ENCODE assay signal across 24 cellular contexts in genomic region chr21:41228492-41228891, GRCh38.
"Had no signal": no experiment of that assay in that cellular context is flagged by ENCODE, and none has a peak within 500 bp of the region (broad histone marks: within the 10 kb centered on the region; RNA-seq: fewer than 3 reads in every experiment).

No MANE protein-coding gene starts in this region.

- H3K27ac Mint-ChIP-seq: activated naive CD4-positive, alpha-beta T cell treated with anti-CD3 and anti-CD28 coated beads for 36 hours; immature natural killer cell; nephron; stimulated activated effector memory CD8-positive, alpha-beta T cell treated with anti-CD3 and anti-CD28 coated beads, Interleukin-12 subunit alpha, Interleukin-12 subunit beta, amount 100 ng/mL, for 72 hours had no signal

- H3K4me1 ChIP-seq: esophagus squamous epithelium, parathyroid adenoma, sigmoid colon, upper lobe of right lung had no signal

- H3K36me3 ChIP-seq: brain microvascular endothelial cell, upper lobe of right lung had no signal

- DNase-seq: activated CD4-positive, alpha-beta T cell treated with anti-CD3 and anti-CD28 coated beads, Interleukin-2, amount 50 U/mL, for 1 hour; activated CD8-positive, alpha-beta memory T cell treated with anti-CD3 and anti-CD28 coated beads, Interleukin-2, amount 50 U/mL, for 4 hours; activated T-cell treated with anti-CD3 and anti-CD28 coated beads, Interleukin-2, amount 50 U/mL, for 4 hours; aorta; brain microvascular endothelial cell; cortex of kidney; effector CD8-positive, alpha-beta T cell; esophagus squamous epithelium; heart right ventricle; immature natural killer cell; kidney glomerular epithelial cell; left ventricle myocardium inferior; mammary epithelial cell; sigmoid colon; stimulated activated CD4-positive, alpha-beta T cell treated with anti-CD3 and anti-CD28 coated beads, Interleukin-4, amount 100 ng/mL, for 24 hours; T1000; upper lobe of right lung had no signal

- H3K27ac ChIP-seq: brain microvascular endothelial cell, esophagus squamous epithelium, heart right ventricle, left ventricle myocardium inferior, parathyroid adenoma, sigmoid colon, thoracic aorta, upper lobe of right lung had no signal

- H3K27me3 ChIP-seq: brain microvascular endothelial cell, esophagus squamous epithelium, heart right ventricle, sigmoid colon, upper lobe of right lung had no signal

- H3K4me1 Mint-ChIP-seq: central memory CD8-positive, alpha-beta T cell; immature natural killer cell; stimulated activated effector memory CD8-positive, alpha-beta T cell treated with anti-CD3 and anti-CD28 coated beads, Interleukin-12 subunit alpha, Interleukin-12 subunit beta, amount 100 ng/mL, for 72 hours had no signal

- H3K36me3 Mint-ChIP-seq: immature natural killer cell; stimulated activated effector memory CD8-positive, alpha-beta T cell treated with anti-CD3 and anti-CD28 coated beads, Interleukin-12 subunit alpha, Interleukin-12 subunit beta, amount 100 ng/mL, for 72 hours had no signal

- H3K79me2 ChIP-seq: parathyroid adenoma had no signal

- H3K4me3 ChIP-seq: esophagus squamous epithelium, heart right ventricle, left ventricle myocardium inferior, sigmoid colon, thoracic aorta, upper lobe of right lung had no signal

- H3K9me3 ChIP-seq: esophagus squamous epithelium, heart right ventricle, left ventricle myocardium inferior, sigmoid colon, thoracic aorta, upper lobe of right lung had no signal

- H3K4me3 Mint-ChIP-seq: activated naive CD4-positive, alpha-beta T cell treated with anti-CD3 and anti-CD28 coated beads for 36 hours; activated T-cell treated with anti-CD3 and anti-CD28 coated beads, Interleukin-2, amount 50 U/mL, for 4 hours; central memory CD8-positive, alpha-beta T cell; immature natural killer cell; nephron; stimulated activated effector memory CD8-positive, alpha-beta T cell treated with anti-CD3 and anti-CD28 coated beads, Interleukin-12 subunit alpha, Interleukin-12 subunit beta, amount 100 ng/mL, for 72 hours had no signal

- H2AFZ ChIP-seq: parathyroid adenoma had no signal

- ATAC-seq: activated CD4-positive, CD25-positive, alpha-beta regulatory T cell treated with anti-CD3 and anti-CD28 coated beads, Interleukin-2, amount 50 U/mL, for 24 hours; stimulated activated effector memory CD8-positive, alpha-beta T cell treated with anti-CD3 and anti-CD28 coated beads, Interleukin-12 subunit alpha, Interleukin-12 subunit beta, amount 100 ng/mL, for 72 hours; upper lobe of right lung had no signal

- H3K9me3 Mint-ChIP-seq: activated naive CD4-positive, alpha-beta T cell treated with anti-CD3 and anti-CD28 coated beads for 36 hours; activated T-cell treated with anti-CD3 and anti-CD28 coated beads, Interleukin-2, amount 50 U/mL, for 4 hours; central memory CD8-positive, alpha-beta T cell; immature natural killer cell; nephron had no signal
